ENCODE assay signal across 9 cellular contexts in the genomic region with DNA sequence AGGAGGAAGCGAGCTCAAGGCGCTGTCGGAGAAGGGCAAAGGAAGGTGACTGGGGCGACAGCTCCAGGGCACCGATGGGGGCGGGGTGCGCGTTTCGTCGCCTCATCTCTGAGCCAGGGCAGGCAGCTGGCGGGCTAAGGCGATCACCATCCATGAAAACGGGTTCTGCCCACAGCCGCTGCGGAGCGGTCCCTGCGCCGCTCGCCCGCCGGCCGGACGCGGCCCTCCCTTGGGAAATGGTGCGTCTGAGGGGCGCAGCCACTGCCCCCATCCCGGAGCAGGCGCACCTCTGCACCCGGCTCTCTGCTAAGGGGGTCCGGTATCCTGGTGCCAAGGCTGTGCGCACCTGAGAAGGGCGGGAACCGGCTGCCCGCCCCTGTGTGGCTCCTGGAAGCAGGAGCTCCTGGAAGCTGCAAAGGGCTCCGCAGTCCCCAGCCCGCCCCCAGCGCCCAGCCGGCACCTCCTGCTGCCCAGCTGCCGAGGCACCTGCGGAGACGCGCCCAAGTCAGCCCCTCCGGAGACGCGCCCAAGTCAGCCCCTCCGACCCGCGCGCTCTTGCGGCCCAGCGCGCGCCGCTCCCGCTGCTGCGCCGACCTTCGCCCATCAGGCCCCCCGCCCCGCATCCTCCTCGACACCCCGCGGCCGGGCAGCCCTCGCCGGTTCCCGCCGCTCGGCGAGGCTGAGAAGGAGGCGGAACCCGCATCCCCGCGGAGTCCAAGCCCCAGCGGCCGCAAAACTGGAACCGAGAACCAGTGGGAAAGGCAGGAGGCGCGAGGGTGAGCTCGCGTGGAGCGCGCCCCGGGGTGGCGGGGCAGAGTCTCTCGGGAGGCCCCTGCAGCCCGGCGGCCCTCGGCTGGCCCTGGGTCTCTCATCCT. TPM values are rescaled to one million over a fixed set of nuclear protein-coding genes. Genes with fewer than 3 reads are reported as not detected.
A peak's percentile ranks its signal among the peaks of the same experiment; 100 is the strongest.
DNase-seq lines count a peak whose midpoint lies in the region; ATAC-seq and TF ChIP-seq lines count a peak whose summit lies in the region.
"Had no signal": no experiment of that assay in that cellular context is flagged by ENCODE, and none has a peak within 500 bp of the region (broad histone marks: within the 10 kb centered on the region; RNA-seq: fewer than 3 reads in every experiment).

No MANE protein-coding gene starts in this region.

- no peak overlapping the region for H3K27ac ChIP-seq in iPS-18a (ENCODE audit: low read length)

- H3K4me1 Mint-ChIP-seq in activated CD8-positive, alpha-beta memory T cell treated with anti-CD3 and anti-CD28 coated beads, Interleukin-2, amount 10 ng/mL, durations not matched to agents 7 days and 5 days, result peaks cover 5% of the 10 kb centered on the region
- H3K4me1 Mint-ChIP-seq in WTC11, result peaks cover 8% of the 10 kb centered on the region; the same call in 1 of the 2 replicates

- CTCF ChIA-PET in activated CD8-positive, alpha-beta memory T cell treated with anti-CD3 and anti-CD28 coated beads, Interleukin-2, amount 10 ng/mL, durations not matched to agents 7 days and 5 days (lab: Charles Lee), result interaction anchor here (0.6 kb wide), 1 partner anchor 31 kb away, joined by 3 read pairs; no protein-coding TSS in a partner anchor
- CTCF ChIA-PET in WTC11 (lab: Charles Lee), result interaction anchor here (0.9 to 3.0 kb wide), 4 partner anchors 87 to 223 kb away, joined by 3 to 17 read pairs (median 4); no protein-coding TSS in a partner anchor

- POLR2A ChIA-PET in WTC11 (lab: Charles Lee), result interaction anchor here (0.6 to 1.3 kb wide), 4 partner anchors 20 to 88 kb away, joined by 3 to 7 read pairs (median 4); a partner anchor contains a TSS

- peak; percentile 32 for ATAC-seq in activated CD8-positive, alpha-beta memory T cell treated with anti-CD3 and anti-CD28 coated beads, Interleukin-2, amount 10 ng/mL, durations not matched to agents 7 days and 5 days
- peak; percentile 12 for ATAC-seq in WTC11
- ATAC-seq in stimulated activated naive CD8-positive, alpha-beta T cell treated with anti-CD3 and anti-CD28 coated beads, Interleukin-15, Interleukin-2, amounts not matched to agents 100 U/mL and 50 U/mL, for 24 hours, result peak; percentile 9
- no peak for ATAC-seq in GM18873 (IDR thresholded peaks at IDR 0.05; ENCODE audit: low FRiP score, unreplicated experiment)
- ATAC-seq in HG03469 (IDR thresholded peaks at IDR 0.05; ENCODE audit: unreplicated experiment), result no peak
- no peak for ATAC-seq in GM19455 (IDR thresholded peaks at IDR 0.05; ENCODE audit: unreplicated experiment)

- H3K27me3 Mint-ChIP-seq in activated CD8-positive, alpha-beta memory T cell treated with anti-CD3 and anti-CD28 coated beads, Interleukin-2, amount 10 ng/mL, durations not matched to agents 7 days and 5 days, result peaks cover 82% of the 10 kb centered on the region
- H3K27me3 Mint-ChIP-seq in WTC11 (ENCODE audit: low read depth), result peaks cover 97% of the 10 kb centered on the region

- no peak overlapping the region for H3K4me3 Mint-ChIP-seq in activated CD8-positive, alpha-beta memory T cell treated with anti-CD3 and anti-CD28 coated beads, Interleukin-2, amount 10 ng/mL, durations not matched to agents 7 days and 5 days
- H3K4me3 Mint-ChIP-seq in WTC11, result peak overlapping the region; percentile 70

- no peaks in the 10 kb centered on the region for H3K36me3 ChIP-seq in iPS-18a (ENCODE audit: control insufficient read depth, low read depth, low read length)

- no peaks in the 10 kb centered on the region for H3K9me3 ChIP-seq in iPS-18a (ENCODE audit: control insufficient read depth, low read depth, low read length)

- no peak for DNase-seq in activated CD8-positive, alpha-beta memory T cell treated with anti-CD3 and anti-CD28 coated beads, Interleukin-2, amount 10 ng/mL, durations not matched to agents 7 days and 5 days
- DNase-seq in activated CD8-positive, alpha-beta memory T cell treated with anti-CD3 and anti-CD28 coated beads for 24 hours, result no peak
- DNase-seq in WTC11 (ENCODE audit: low spot score), result peak; percentile 41
- peak; percentile 10 for DNase-seq in stimulated activated naive CD8-positive, alpha-beta T cell treated with anti-CD3 and anti-CD28 coated beads, Interleukin-15, Interleukin-2, amounts not matched to agents 100 U/mL and 50 U/mL, for 24 hours

- H3K27ac Mint-ChIP-seq in activated CD8-positive, alpha-beta memory T cell treated with anti-CD3 and anti-CD28 coated beads, Interleukin-2, amount 10 ng/mL, durations not matched to agents 7 days and 5 days, result no peak overlapping the region
- H3K27ac Mint-ChIP-seq in WTC11, result no peak overlapping the region
- H3K27ac Mint-ChIP-seq: T-helper 1 cell treated with Interleukin-12 subunit alpha and Interleukin-12 subunit beta and Interleukin-4 antibody, amounts not matched to agents 30 μg/mL and 1 μg/mL, for 36 hours had no signal

- no peaks in the 10 kb centered on the region for H3K4me1 ChIP-seq in iPS-18a (ENCODE audit: control insufficient read depth, low read depth, low read length)

- peaks cover 52% of the 10 kb centered on the region for H3K27me3 ChIP-seq in iPS-18a (ENCODE audit: control insufficient read depth, insufficient read depth, low read length)

- no peaks in the 10 kb centered on the region for H3K36me3 Mint-ChIP-seq in activated CD8-positive, alpha-beta memory T cell treated with anti-CD3 and anti-CD28 coated beads, Interleukin-2, amount 10 ng/mL, durations not matched to agents 7 days and 5 days
- H3K36me3 Mint-ChIP-seq in WTC11, result peaks cover 6% of the 10 kb centered on the region

- no peak overlapping the region for H3K9ac ChIP-seq in iPS-18a (ENCODE audit: low read length)

- peak overlapping the region; percentile 45 for H3K4me3 ChIP-seq in iPS-18a (ENCODE audit: low read length)

- no peak for TF ChIP-seq CTCF in WTC11 (IDR thresholded peaks at IDR 0.05)

- no peaks in the 10 kb centered on the region for H3K9me3 Mint-ChIP-seq in activated CD8-positive, alpha-beta memory T cell treated with anti-CD3 and anti-CD28 coated beads, Interleukin-2, amount 10 ng/mL, durations not matched to agents 7 days and 5 days (ENCODE audit: low read depth)
- peaks cover 8% of the 10 kb centered on the region for H3K9me3 Mint-ChIP-seq in WTC11
- H3K9me3 Mint-ChIP-seq: T-helper 1 cell treated with Interleukin-12 subunit alpha and Interleukin-12 subunit beta and Interleukin-4 antibody, amounts not matched to agents 30 μg/mL and 1 μg/mL, for 36 hours had no signal

TF ChIP-seq in WTC11, 78 proteins besides CTCF, POLR2A, EP300 and RAD21:
- TF ChIP-seq, protein P1, sequence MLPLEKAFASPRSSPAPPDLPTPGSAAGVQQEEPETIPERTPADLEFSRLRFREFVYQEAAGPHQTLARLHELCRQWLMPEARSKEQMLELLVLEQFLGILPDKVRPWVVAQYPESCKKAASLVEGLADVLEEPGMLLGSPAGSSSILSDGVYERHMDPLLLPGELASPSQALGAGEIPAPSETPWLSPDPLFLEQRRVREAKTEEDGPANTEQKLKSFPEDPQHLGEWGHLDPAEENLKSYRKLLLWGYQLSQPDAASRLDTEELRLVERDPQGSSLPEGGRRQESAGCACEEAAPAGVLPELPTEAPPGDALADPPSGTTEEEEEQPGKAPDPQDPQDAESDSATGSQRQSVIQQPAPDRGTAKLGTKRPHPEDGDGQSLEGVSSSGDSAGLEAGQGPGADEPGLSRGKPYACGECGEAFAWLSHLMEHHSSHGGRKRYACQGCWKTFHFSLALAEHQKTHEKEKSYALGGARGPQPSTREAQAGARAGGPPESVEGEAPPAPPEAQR (CRISPR knock-in tag; IDR thresholded peaks at IDR 0.05), result no peak
- TF ChIP-seq TCF7 (CRISPR knock-in tag; IDR thresholded peaks at IDR 0.05; ENCODE audit: low read depth), result peak; percentile 52; the same call in 1 of the 2 replicates
- no peak for TF ChIP-seq ZNF317 (CRISPR knock-in tag; IDR thresholded peaks at IDR 0.05; ENCODE audit: borderline replicate concordance, low read depth)
- 0 out of 2 replicates have a peak, but pooled peaks have one; percentile 24 for TF ChIP-seq ZNF423 (CRISPR knock-in tag; IDR thresholded peaks at IDR 0.05)
- no peak for TF ChIP-seq ZNF219 (CRISPR knock-in tag; IDR thresholded peaks at IDR 0.05; ENCODE audit: borderline replicate concordance)
- TF ChIP-seq ZNF263 (CRISPR knock-in tag; IDR thresholded peaks at IDR 0.05; ENCODE audit: low read depth), result peak; percentile 66
- no peak for TF ChIP-seq TP53 (CRISPR knock-in tag; IDR thresholded peaks at IDR 0.05)
- no peak for TF ChIP-seq NFATC4 (CRISPR knock-in tag; IDR thresholded peaks at IDR 0.05)
- peak; percentile 73; the same call in 1 of the 2 replicates for TF ChIP-seq ELF4 (CRISPR knock-in tag; IDR thresholded peaks at IDR 0.05; ENCODE audit: low read depth)
- TF ChIP-seq, protein P2, sequence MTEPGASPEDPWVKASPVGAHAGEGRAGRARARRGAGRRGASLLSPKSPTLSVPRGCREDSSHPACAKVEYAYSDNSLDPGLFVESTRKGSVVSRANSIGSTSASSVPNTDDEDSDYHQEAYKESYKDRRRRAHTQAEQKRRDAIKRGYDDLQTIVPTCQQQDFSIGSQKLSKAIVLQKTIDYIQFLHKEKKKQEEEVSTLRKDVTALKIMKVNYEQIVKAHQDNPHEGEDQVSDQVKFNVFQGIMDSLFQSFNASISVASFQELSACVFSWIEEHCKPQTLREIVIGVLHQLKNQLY (CRISPR knock-in tag; IDR thresholded peaks at IDR 0.05), result no peak
- TF ChIP-seq, protein P3, sequence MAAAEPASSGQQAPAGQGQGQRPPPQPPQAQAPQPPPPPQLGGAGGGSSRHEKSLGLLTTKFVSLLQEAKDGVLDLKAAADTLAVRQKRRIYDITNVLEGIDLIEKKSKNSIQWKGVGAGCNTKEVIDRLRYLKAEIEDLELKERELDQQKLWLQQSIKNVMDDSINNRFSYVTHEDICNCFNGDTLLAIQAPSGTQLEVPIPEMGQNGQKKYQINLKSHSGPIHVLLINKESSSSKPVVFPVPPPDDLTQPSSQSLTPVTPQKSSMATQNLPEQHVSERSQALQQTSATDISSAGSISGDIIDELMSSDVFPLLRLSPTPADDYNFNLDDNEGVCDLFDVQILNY (CRISPR knock-in tag; IDR thresholded peaks at IDR 0.05), result peak; percentile 33; the same call in 1 of the 2 replicates

RNA-seq across cellular contexts. Expression of a gene that starts 0.8 kb away (rescaled TPM):
- not detected for total RNA-seq in activated CD8-positive, alpha-beta memory T cell treated with anti-CD3 and anti-CD28 coated beads, Interleukin-2, amount 10 ng/mL, durations not matched to agents 7 days and 5 days
- 1.6 to 3.6 TPM (median 3.4 TPM) in 3 replicates for total RNA-seq in WTC11 (2021)

Comparison
In these comparisons a context has a peak if more than half of its experiments do, and no peak if none do; other contexts are left out.
1. ATAC-seq: peak in activated CD8-positive, alpha-beta memory T cell treated with anti-CD3 and anti-CD28 coated beads, Interleukin-2, amount 10 ng/mL, durations not matched to agents 7 days and 5 days (single experiment), WTC11 (single experiment) and stimulated activated naive CD8-positive, alpha-beta T cell treated with anti-CD3 and anti-CD28 coated beads, Interleukin-15, Interleukin-2, amounts not matched to agents 100 U/mL and 50 U/mL, for 24 hours (single experiment); none in GM18873 (single experiment), HG03469 (single experiment) and GM19455 (single experiment).
2. DNase-seq: peak in WTC11 (single experiment) and stimulated activated naive CD8-positive, alpha-beta T cell treated with anti-CD3 and anti-CD28 coated beads, Interleukin-15, Interleukin-2, amounts not matched to agents 100 U/mL and 50 U/mL, for 24 hours (single experiment); none in activated CD8-positive, alpha-beta memory T cell treated with anti-CD3 and anti-CD28 coated beads, Interleukin-2, amount 10 ng/mL, durations not matched to agents 7 days and 5 days (single experiment) and activated CD8-positive, alpha-beta memory T cell treated with anti-CD3 and anti-CD28 coated beads for 24 hours (single experiment).